ENCODE assay signal across 9 cellular contexts in the genomic region with DNA sequence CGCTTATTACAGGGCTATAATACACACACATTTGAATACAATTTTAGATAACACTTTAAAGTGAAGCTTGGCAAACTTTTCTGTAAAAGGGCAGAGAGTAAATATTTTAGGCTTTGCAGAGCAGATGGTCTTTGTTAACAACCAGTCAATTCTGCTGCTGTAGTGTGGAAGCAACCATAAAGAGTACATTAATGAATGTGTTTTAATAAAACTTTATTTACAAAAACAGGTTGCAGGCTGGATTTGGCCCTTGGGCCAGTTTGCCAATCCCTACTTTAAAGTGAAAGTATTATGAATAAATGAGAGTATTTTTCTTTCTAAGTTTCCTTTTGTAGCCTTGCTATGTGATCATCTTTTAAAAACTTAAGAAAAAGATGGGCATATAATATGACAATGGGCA. TPM values are rescaled to one million over a fixed set of nuclear protein-coding genes. Genes with fewer than 3 reads are reported as not detected.
"Had no signal": no experiment of that assay in that cellular context is flagged by ENCODE, and none has a peak within 500 bp of the region (broad histone marks: within the 10 kb centered on the region; RNA-seq: fewer than 3 reads in every experiment).

No MANE protein-coding gene starts in this region.

- H3K4me2 ChIP-seq: KMS-11 had no signal

- ATAC-seq: HepG2 had no signal

- H3K9ac ChIP-seq: KMS-11 had no signal

- H3K27ac ChIP-seq: HL-60, KMS-11 had no signal

- FAIRE-seq: HepG2, HTR-8/SVneo had no signal

- DNase-seq: IMR-90, KBM-7, KG1 had no signal

RNA-seq across cellular contexts. Expression of gene ANKRD34C, which starts 20.7 kb away (rescaled TPM):
- total RNA-seq: HepG2, HT-29, IMR-90 had no signal
- polyA plus RNA-seq: HepG2, IgD-negative memory B cell, IMR-90 had no signal
